In genomic region chr12:115506822-115507629, GRCh38 we compare ENCODE assay signal across 17 cellular contexts.
DNase-seq lines count a peak whose midpoint lies in the region; ATAC-seq, FAIRE-seq and TF ChIP-seq lines count a peak whose summit lies in the region.
"Had no signal": no experiment of that assay in that cellular context is flagged by ENCODE, and none has a peak within 500 bp of the region (broad histone marks: within the 10 kb centered on the region; RNA-seq: fewer than 3 reads in every experiment).

No MANE protein-coding gene starts in this region.

- no peak for TF ChIP-seq RAD21 in K562 (CRISPR knock-in tag; conservative IDR thresholded peaks at IDR 0.05 in 1 of 2, IDR thresholded peaks at IDR 0.05 in 1 of 2)

- DNase-seq in GM23248 (peak; percentile 2), K562 (ENCODE audit: extremely low read depth in 1 of 4, low spot score in 3 of 4) (no peak), left colon (no peak), GM12892 (ENCODE audit: insufficient read length) (no peak), SHP77 treated with DMSO at 0.1 percent for 48 hours (lab: John Stamatoyannopoulos, UW) (no peak), cortex of kidney (lab: John Stamatoyannopoulos, UW) (no peak)
- no peak for DNase-seq in stimulated activated CD4-positive, alpha-beta T cell treated with anti-CD3 and anti-CD28 coated beads, Interleukin-2, amount 100 ng/mL, for 24 hours
- DNase-seq: activated CD4-positive, alpha-beta memory T cell treated with anti-CD3 and anti-CD28 coated beads, Interleukin-2, amount 10 ng/mL, durations not matched to agents 7 days and 5 days; activated T-cell treated with anti-CD3 and anti-CD28 coated beads, Interleukin-2, amount 50 U/mL, for 24 hours; CD4-positive, alpha-beta memory T cell; DND-41; erythroblast; stimulated activated CD4-positive, alpha-beta T cell treated with anti-CD3 and anti-CD28 coated beads, Interleukin-2, amount 100 ng/mL, for 48 hours had no signal

- no peaks in the 10 kb centered on the region for H3K36me3 ChIP-seq in GM23248 (ENCODE audit: low read depth)
- H3K36me3 ChIP-seq in HUES64 (ENCODE audit: insufficient read depth, low read length): no peaks in the 10 kb centered on the region
- no peaks in the 10 kb centered on the region for H3K36me3 ChIP-seq in K562 (ENCODE audit: control insufficient read depth, insufficient read depth, low read length)
- H3K36me3 ChIP-seq: vagina had no signal

- H2AFZ ChIP-seq in GM23248 (no peak overlapping the region), K562 (ENCODE audit: low read depth, low read length) (no peak overlapping the region)
- H2AFZ ChIP-seq: parathyroid adenoma had no signal

- no peak for TF ChIP-seq POLR2A in K562 (conservative IDR thresholded peaks at IDR 0.05)
- TF ChIP-seq POLR2A in GM12892 (IDR thresholded peaks at IDR 0.05; ENCODE audit: low read depth, low read length): no peak

- H4K20me1 ChIP-seq in GM23248 (ENCODE audit: insufficient read depth) (no peaks in the 10 kb centered on the region), K562 (replicated peaks; ENCODE audit: control insufficient read depth, insufficient read depth, low read length) (no peaks in the 10 kb centered on the region)

- H3K4me3 ChIP-seq in GM23248 (no peak overlapping the region), HUES64 (ENCODE audit: low read length) (peak overlapping the region; percentile 32), K562 (no peak overlapping the region)
- H3K4me3 ChIP-seq: lung, vagina had no signal

- H3K9me3 ChIP-seq in GM23248 (ENCODE audit: low read depth) (no peaks in the 10 kb centered on the region), HUES64 (ENCODE audit: insufficient read depth, low read depth, low read length) (no peaks in the 10 kb centered on the region), K562 (replicated peaks; ENCODE audit: control insufficient read depth, insufficient read depth, low read depth, low read length) (no peaks in the 10 kb centered on the region)
- H3K9me3 ChIP-seq: vagina had no signal

- 80 to 82% methylated on average over 6 of the region's 6 CpGs for WGBS in GM23248 (ENCODE audit: low coverage in 1 of 2, low lambda C conversion rate in 2 of 2, missing lambda C conversion rate in 2 of 2), 2 experiments
- 36% methylated on average over 6 of the region's 6 CpGs for WGBS in HUES64
- 2% methylated on average over 6 of the region's 6 CpGs for WGBS in K562 (ENCODE audit: insufficient coverage, low coverage, missing lambda C conversion rate)

- no peak for TF ChIP-seq CTCF in K562 (IDR thresholded peaks at IDR 0.05 in 2 of 3, conservative IDR thresholded peaks at IDR 0.05 in 1 of 3; ENCODE audit: insufficient read depth in 2 of 3, low read depth in 1 of 3, low read length in 3 of 3)

- no peaks in the 10 kb centered on the region for H3K4me1 ChIP-seq in GM23248 (ENCODE audit: insufficient read depth)
- peaks cover 40% of the 10 kb centered on the region for H3K4me1 ChIP-seq in HUES64 (ENCODE audit: insufficient read depth, low read length)
- H3K4me1 ChIP-seq in K562 (replicated peaks in 1 of 2; ENCODE audit: control insufficient read depth in 2 of 2, insufficient read depth in 2 of 2, low read length in 2 of 2): no peaks in the 10 kb centered on the region
- H3K4me1 ChIP-seq: parathyroid adenoma, vagina had no signal

- H3K79me2 ChIP-seq in GM23248 (ENCODE audit: insufficient read depth) (no peaks in the 10 kb centered on the region), K562 (ENCODE audit: control insufficient read depth, insufficient read depth, low read length) (no peaks in the 10 kb centered on the region)
- H3K79me2 ChIP-seq: parathyroid adenoma had no signal

- BruUV-seq in K562 (replicated peaks; lab: Mats Ljungman, UMichigan): no TSS peak

- POLR2A ChIA-PET in K562 (lab: Yijun Ruan, JAX): no interaction called here

- H3K27ac ChIP-seq in GM23248 (no peak overlapping the region), HUES64 (ENCODE audit: low read depth, low read length) (peak overlapping the region; percentile 76; the same call in 1 of the 2 replicates), K562 (ENCODE audit: extremely low read depth, low read depth, low read length) (no peak overlapping the region)
- H3K27ac ChIP-seq: parathyroid adenoma, vagina had no signal

- H3K4me2 ChIP-seq in GM23248 (ENCODE audit: unreplicated experiment) (no peak overlapping the region), K562 (ENCODE audit: insufficient read depth, low read length) (no peak overlapping the region)

- no peaks in the 10 kb centered on the region for H3K9me2 ChIP-seq in GM23248 (ENCODE audit: insufficient read depth)

- no peak for TF ChIP-seq EP300 in K562 (IDR thresholded peaks at IDR 0.05; ENCODE audit: low read length)

- intact Hi-C loops in K562 (cut with micrococcal nuclease) (no loop called here), left colon (cut with DNase I, micrococcal nuclease) (no loop called here)

- no peak overlapping the region for H3K9ac ChIP-seq in GM23248
- 0 out of 2 replicates have a peak overlapping the region, but pooled peaks have one; percentile 33 for H3K9ac ChIP-seq in HUES64 (ENCODE audit: low read depth, low read length)
- H3K9ac ChIP-seq in K562 (ENCODE audit: insufficient read depth in 1 of 2, low read depth in 2 of 2, low read length in 2 of 2): no peak overlapping the region
- H3K9ac ChIP-seq: parathyroid adenoma had no signal

- ATAC-seq in K562 (no peak), left colon (peak; percentile 43)

- H3K27me3 ChIP-seq in GM23248 (replicated peaks; ENCODE audit: insufficient read depth) (no peaks in the 10 kb centered on the region), HUES64 (ENCODE audit: insufficient read depth, low read length) (peaks cover 32% of the 10 kb centered on the region), K562 (ENCODE audit: control insufficient read depth in 2 of 2, insufficient read depth in 2 of 2, low read length in 2 of 2) (no peaks in the 10 kb centered on the region; a peak in 1 of 5 replicates)
- H3K27me3 ChIP-seq: vagina had no signal

- in situ Hi-C loops in GM23248 (cut with MboI): no loop called here
- in situ Hi-C loops in K562 (cut with MboI): no loop called here

- H3K9me1 ChIP-seq in K562 (ENCODE audit: control insufficient read depth, insufficient read depth, low read length): no peaks in the 10 kb centered on the region

- CTCF ChIA-PET in K562 (lab: Yijun Ruan, JAX; ENCODE audit: low intra/inter-chr PET ratio): no interaction called here

- H3F3A ChIP-seq in GM23248 (ENCODE audit: insufficient read depth): no peaks in the 10 kb centered on the region

- no peak for FAIRE-seq in K562 (lab: Jason Lieb, UNC)
- FAIRE-seq in GM12892 (lab: Jason Lieb, UNC): no peak

TF ChIP-seq in K562, 482 proteins besides CTCF, POLR2A, EP300 and RAD21:
- TF ChIP-seq ZNF224 (CRISPR knock-in tag; IDR thresholded peaks at IDR 0.05) (no peak), TFE3 (CRISPR knock-in tag; IDR thresholded peaks at IDR 0.05) (peak; percentile 49; the same call in 1 of the 2 replicates)
TF ChIP-seq in K562: peak in this region for 1.
